Comparison of ENCODE assay signal across 21 cellular contexts in genomic region chr22:45087802-45088201, GRCh38.
"Had no signal": no experiment of that assay in that cellular context is flagged by ENCODE, and none has a peak within 500 bp of the region (broad histone marks: within the 10 kb centered on the region; RNA-seq: fewer than 3 reads in every experiment).

No MANE protein-coding gene starts in this region.

- H3K4me2 ChIP-seq: hepatocyte had no signal

- H3K27ac ChIP-seq: epithelial cell of prostate, esophagus muscularis mucosa, gastroesophageal sphincter, hepatocyte, neutrophil, psoas muscle, right lobe of liver, testis, tibial nerve had no signal

- H3K4me3 ChIP-seq: esophagus muscularis mucosa, gastroesophageal sphincter, hepatocyte, lung, psoas muscle, right lobe of liver, testis, tibial nerve had no signal

- H3K4me1 Mint-ChIP-seq: naive B cell; stimulated activated memory B cell treated with anti-CD40 and anti-IgM and Interleukin-4, amounts not matched to agents 10 μg/mL and 1 μg/mL and 100 μg/mL, for 72 hours; stimulated activated naive CD8-positive, alpha-beta T cell treated with anti-CD3 and anti-CD28 coated beads, Interleukin-15, amount 100 ng/mL, for 72 hours had no signal

- H2AFZ ChIP-seq: hepatocyte had no signal

- H3K4me3 Mint-ChIP-seq: naive B cell; nephron; stimulated activated memory B cell treated with anti-CD40 and anti-IgM and Interleukin-4, amounts not matched to agents 10 μg/mL and 1 μg/mL and 100 μg/mL, for 72 hours; stimulated activated naive CD8-positive, alpha-beta T cell treated with anti-CD3 and anti-CD28 coated beads, Interleukin-15, amount 100 ng/mL, for 72 hours had no signal

- H3K27ac Mint-ChIP-seq: naive B cell; stimulated activated memory B cell treated with anti-CD40 and anti-IgM and Interleukin-4, amounts not matched to agents 10 μg/mL and 1 μg/mL and 100 μg/mL, for 72 hours; stimulated activated naive CD8-positive, alpha-beta T cell treated with anti-CD3 and anti-CD28 coated beads, Interleukin-15, amount 100 ng/mL, for 72 hours had no signal

- ATAC-seq: gastroesophageal sphincter; left colon; left ventricle myocardium superior; psoas muscle; right lobe of liver; stimulated activated memory B cell treated with anti-CD40 and anti-IgM and Interleukin-4, amounts not matched to agents 10 μg/mL and 1 μg/mL and 100 μg/mL, for 72 hours; stimulated activated naive CD8-positive, alpha-beta T cell treated with anti-CD3 and anti-CD28 coated beads, Interleukin-15, amount 100 ng/mL, for 72 hours had no signal

- H3K4me1 ChIP-seq: esophagus muscularis mucosa, gastroesophageal sphincter, psoas muscle, right lobe of liver, testis, tibial nerve had no signal

- H3K9me3 ChIP-seq: neutrophil, psoas muscle, right lobe of liver, testis had no signal

- H3K27me3 ChIP-seq: hepatocyte, right lobe of liver, testis had no signal

- H3K79me2 ChIP-seq: hepatocyte had no signal

- H3K36me3 Mint-ChIP-seq: naive B cell; stimulated activated memory B cell treated with anti-CD40 and anti-IgM and Interleukin-4, amounts not matched to agents 10 μg/mL and 1 μg/mL and 100 μg/mL, for 72 hours had no signal

- H3K36me3 ChIP-seq: esophagus muscularis mucosa, gastroesophageal sphincter, neutrophil, right lobe of liver, tibial nerve had no signal

- H3K9me3 Mint-ChIP-seq: nephron; stimulated activated memory B cell treated with anti-CD40 and anti-IgM and Interleukin-4, amounts not matched to agents 10 μg/mL and 1 μg/mL and 100 μg/mL, for 72 hours; stimulated activated naive CD8-positive, alpha-beta T cell treated with anti-CD3 and anti-CD28 coated beads, Interleukin-15, amount 100 ng/mL, for 72 hours had no signal

- DNase-seq: effector memory CD4-positive, alpha-beta T cell; left colon; left ventricle myocardium superior; mesenchymal stem cell; naive B cell; psoas muscle; retina; right lobe of liver; stimulated activated CD4-positive, alpha-beta T cell treated with anti-CD3 and anti-CD28 coated beads, Interleukin-1b, Interleukin-23, amount 100 ng/mL, for 48 hours; stimulated activated CD4-positive, alpha-beta T cell treated with anti-CD3 and anti-CD28 coated beads, Interleukin-4, amount 100 ng/mL, for 24 hours; stimulated activated naive CD8-positive, alpha-beta T cell treated with anti-CD3 and anti-CD28 coated beads, Interleukin-15, amount 100 ng/mL, for 72 hours; testis had no signal
